6 cellular contexts compared by ENCODE assay signal in genomic region chr20:32196613-32197012, GRCh38. TPM values are rescaled to one million over a fixed set of nuclear protein-coding genes. Genes with fewer than 3 reads are reported as not detected.
DNase-seq lines count a peak whose midpoint lies in the region; ATAC-seq, FAIRE-seq and TF ChIP-seq lines count a peak whose summit lies in the region.
"Not testable (repeated sequence)": the region's sequence is repeated elsewhere in the genome, so short reads cannot be mapped to it uniquely, and the experiment has no call there.

No MANE protein-coding gene starts in this region.

- H3K18ac ChIP-seq in H1 (ENCODE audit: extremely low read depth, low read length): not testable (repeated sequence)

- H3K14ac ChIP-seq in H1 (ENCODE audit: insufficient read length): not testable (repeated sequence)

- H3K4me1 Mint-ChIP-seq in activated T-cell treated with anti-CD3 and anti-CD28 coated beads, Interleukin-2, amount 50 U/mL, for 24 hours (ENCODE audit: low read depth): peaks cover 90% of the 10 kb centered on the region
- H3K4me1 Mint-ChIP-seq in stimulated activated effector memory CD8-positive, alpha-beta T cell treated with anti-CD3 and anti-CD28 coated beads, Interleukin-12 subunit alpha, Interleukin-12 subunit beta, amount 100 ng/mL, for 72 hours: peaks cover 64% of the 10 kb centered on the region

- not testable (repeated sequence) for DNase-seq in activated T-cell treated with anti-CD3 and anti-CD28 coated beads, Interleukin-2, amount 50 U/mL, for 24 hours; H1 (ENCODE audit: low read depth in 1 of 2, low spot score in 2 of 2); stimulated activated effector memory CD8-positive, alpha-beta T cell treated with anti-CD3 and anti-CD28 coated beads, Interleukin-12 subunit alpha, Interleukin-12 subunit beta, amount 100 ng/mL, for 72 hours (ENCODE audit: low spot score in 2 of 2); urothelium cell line (ENCODE audit: low spot score)
- peak; percentile 28 for DNase-seq in activated effector memory CD4-positive, alpha-beta T cell treated with anti-CD3 and anti-CD28 coated beads, Interleukin-2, amount 50 U/mL, for 16 hours

- not testable (repeated sequence) for H3K4me1 ChIP-seq in H1 (replicated peaks in 1 of 4; ENCODE audit: control insufficient read depth in 3 of 4, insufficient read depth in 4 of 4, low read length in 3 of 4)
- H3K4me1 ChIP-seq in liver (ENCODE audit: control insufficient read depth in 4 of 4, insufficient read depth in 4 of 4, low read length in 3 of 4): peaks cover 5 to 22% (median 13%) of the 10 kb centered on the region in 4 donors

- H3K56ac ChIP-seq in H1 (replicated peaks; ENCODE audit: insufficient read length, low read depth, low read length): not testable (repeated sequence)

- not testable (repeated sequence) for H3K4me2 ChIP-seq in H1 (ENCODE audit: insufficient read depth in 1 of 2, low read depth in 2 of 2, low read length in 2 of 2)

- H4K20me1 ChIP-seq in H1 (replicated peaks in 1 of 2; ENCODE audit: control insufficient read depth in 1 of 2, insufficient read depth in 2 of 2, low read length in 2 of 2): peaks cover 14 to 18% of the 10 kb centered on the region in 2 experiments

- peaks cover 99% of the 10 kb centered on the region for H3K36me3 Mint-ChIP-seq in activated T-cell treated with anti-CD3 and anti-CD28 coated beads, Interleukin-2, amount 50 U/mL, for 24 hours (ENCODE audit: low read depth)
- peaks cover 100% of the 10 kb centered on the region for H3K36me3 Mint-ChIP-seq in stimulated activated effector memory CD8-positive, alpha-beta T cell treated with anti-CD3 and anti-CD28 coated beads, Interleukin-12 subunit alpha, Interleukin-12 subunit beta, amount 100 ng/mL, for 72 hours

- not testable (repeated sequence) for TF ChIP-seq CTCF in H1 (IDR thresholded peaks at IDR 0.05; ENCODE audit: control extremely low read depth in 1 of 3, insufficient read depth in 1 of 3, low read depth in 1 of 3, low read length in 3 of 3); liver (IDR thresholded peaks at IDR 0.05; ENCODE audit: low read depth, low read length, missing input control)

- H3K4ac ChIP-seq in H1 (replicated peaks; ENCODE audit: insufficient read length, low read depth, low read length): not testable (repeated sequence)

- not testable (repeated sequence) for H2AFZ ChIP-seq in H1 (ENCODE audit: low read length)

- not testable (repeated sequence) for H3K27ac ChIP-seq in H1 (ENCODE audit: low read depth, low read length)
- H3K27ac ChIP-seq in liver (ENCODE audit: low read depth in 1 of 2, low read length in 2 of 2): peak overlapping the region; percentile 75 to 78

- not testable (repeated sequence) for H2BK20ac ChIP-seq in H1 (ENCODE audit: low read length)

- H3K27me3 Mint-ChIP-seq in activated T-cell treated with anti-CD3 and anti-CD28 coated beads, Interleukin-2, amount 50 U/mL, for 24 hours: not testable (repeated sequence)

- H2AK5ac ChIP-seq in H1 (ENCODE audit: low read depth, low read length): not testable (repeated sequence)

- not testable (repeated sequence) for TF ChIP-seq RAD21 in H1 (IDR thresholded peaks at IDR 0.05 in 1 of 2, conservative IDR thresholded peaks at IDR 0.05 in 1 of 2; ENCODE audit: low read depth in 2 of 2, low read length in 2 of 2); liver (IDR thresholded peaks at IDR 0.05)

- peak overlapping the region; percentile 82 for H3K27ac Mint-ChIP-seq in activated T-cell treated with anti-CD3 and anti-CD28 coated beads, Interleukin-2, amount 50 U/mL, for 24 hours
- peak overlapping the region; percentile 69 for H3K27ac Mint-ChIP-seq in stimulated activated effector memory CD8-positive, alpha-beta T cell treated with anti-CD3 and anti-CD28 coated beads, Interleukin-12 subunit alpha, Interleukin-12 subunit beta, amount 100 ng/mL, for 72 hours

- H3K23me2 ChIP-seq in H1 (ENCODE audit: low read depth, low read length): not testable (repeated sequence)

- WGBS in H1 (ENCODE audit: extremely low coverage in 1 of 2, insufficient coverage in 1 of 2, insufficient read length in 1 of 2, insufficient replicate concordance in 2 of 2, low coverage in 1 of 2, low lambda C conversion rate in 2 of 2, missing lambda C conversion rate in 1 of 2), 2 experiments: 88% methylated on average over 9 of the region's 11 CpGs; no CpG with 5 or more reads in 1 of the 2 experiments
- 92% methylated on average over 11 of the region's 11 CpGs for WGBS in liver

- not testable (repeated sequence) for FAIRE-seq in H1 (lab: Jason Lieb, UNC)
- FAIRE-seq in urothelium cell line (lab: Jason Lieb, UNC): peak; percentile 50

- not testable (repeated sequence) for H3K4me3 Mint-ChIP-seq in activated T-cell treated with anti-CD3 and anti-CD28 coated beads, Interleukin-2, amount 50 U/mL, for 24 hours; stimulated activated effector memory CD8-positive, alpha-beta T cell treated with anti-CD3 and anti-CD28 coated beads, Interleukin-12 subunit alpha, Interleukin-12 subunit beta, amount 100 ng/mL, for 72 hours

- TF ChIP-seq POLR2A in H1 (IDR thresholded peaks at IDR 0.05; ENCODE audit: control extremely low read depth in 1 of 2, low read depth in 2 of 2, low read length in 2 of 2): not testable (repeated sequence)

- not testable (repeated sequence) for H4K91ac ChIP-seq in H1 (replicated peaks; ENCODE audit: insufficient read length, low read length)

- H3K36me3 ChIP-seq in H1 (ENCODE audit: control insufficient read depth in 2 of 4, insufficient read depth in 4 of 4, low read length in 3 of 4) (peaks cover 48 to 63% (median 53%) of the 10 kb centered on the region in 4 experiments), liver (ENCODE audit: control insufficient read depth in 4 of 4, insufficient read depth in 3 of 4, low read depth in 1 of 4, low read length in 3 of 4) (peaks cover 5 to 28% (median 13%) of the 10 kb centered on the region in 4 donors)

- H3K9me3 ChIP-seq in H1 (ENCODE audit: insufficient read depth in 2 of 2, low read depth in 1 of 2, low read length in 1 of 2); liver (ENCODE audit: control insufficient read depth in 4 of 4, low read length in 3 of 4): not testable (repeated sequence)

- H3K23ac ChIP-seq in H1 (ENCODE audit: insufficient read length): not testable (repeated sequence)

- POLR2A ChIA-PET in H1 (lab: Charles Lee; ENCODE audit: partially characterized antibody): interaction anchor here (1.5 kb wide), 2 partner anchors 9 to 10 kb away, joined by 3 to 6 read pairs; partner anchors contain the start of gene PLAGL2

- H2BK12ac ChIP-seq in H1 (ENCODE audit: low read depth, low read length): 0 out of 2 replicates have a peak overlapping the region, but pooled peaks have one; percentile 39

- H3K9ac ChIP-seq in H1 (replicated peaks in 1 of 4; ENCODE audit: extremely low read depth in 1 of 4, low read depth in 3 of 4, low read length in 3 of 4); liver (ENCODE audit: low read depth in 1 of 2, low read length in 2 of 2): not testable (repeated sequence)

- CTCF ChIA-PET in H1 (lab: Charles Lee; ENCODE audit: partially characterized antibody): not testable (repeated sequence)

- not testable (repeated sequence) for H3K79me1 ChIP-seq in H1 (ENCODE audit: low read depth, low read length)

- H4K5ac ChIP-seq in H1 (ENCODE audit: insufficient read length, low read depth, low read length): not testable (repeated sequence)

- H3K79me2 ChIP-seq in H1 (ENCODE audit: control insufficient read depth in 1 of 2, insufficient read depth in 2 of 2, low read length in 2 of 2): peaks cover 0 to 20% of the 10 kb centered on the region in 2 experiments; a peak in 3 of 4 replicates

- H2BK5ac ChIP-seq in H1 (ENCODE audit: low read depth, low read length): not testable (repeated sequence)

- H3K27me3 ChIP-seq in H1 (replicated peaks in 1 of 4; ENCODE audit: control insufficient read depth in 3 of 4, extremely low read depth in 1 of 4, insufficient read depth in 3 of 4, low read length in 3 of 4); liver (ENCODE audit: control insufficient read depth in 4 of 4, insufficient read depth in 4 of 4, low read length in 3 of 4): not testable (repeated sequence)

- TF ChIP-seq EP300 in H1 (IDR thresholded peaks at IDR 0.05; ENCODE audit: borderline replicate concordance in 1 of 2, low read depth in 2 of 2, low read length in 2 of 2): not testable (repeated sequence)

- H3K4me3 ChIP-seq in H1 (ENCODE audit: extremely low read depth in 1 of 4, insufficient read depth in 2 of 4, low read depth in 3 of 4, low read length in 4 of 4); liver (ENCODE audit: low read depth in 1 of 3, low read length in 3 of 3): not testable (repeated sequence)

- not testable (repeated sequence) for H2BK120ac ChIP-seq in H1 (replicated peaks; ENCODE audit: low read depth, low read length)

- not testable (repeated sequence) for H4K8ac ChIP-seq in H1 (ENCODE audit: extremely low read depth, insufficient read depth, low read length)

- H2BK15ac ChIP-seq in H1 (ENCODE audit: low read length): not testable (repeated sequence)

- ATAC-seq in stimulated activated effector memory CD8-positive, alpha-beta T cell treated with anti-CD3 and anti-CD28 coated beads, Interleukin-12 subunit alpha, Interleukin-12 subunit beta, amount 100 ng/mL, for 72 hours: not testable (repeated sequence)

- not testable (repeated sequence) for H3K9me3 Mint-ChIP-seq in activated T-cell treated with anti-CD3 and anti-CD28 coated beads, Interleukin-2, amount 50 U/mL, for 24 hours; stimulated activated effector memory CD8-positive, alpha-beta T cell treated with anti-CD3 and anti-CD28 coated beads, Interleukin-12 subunit alpha, Interleukin-12 subunit beta, amount 100 ng/mL, for 72 hours

RNA-seq across cellular contexts. Expression of gene PLAGL2, which starts 10.9 kb away (rescaled TPM):
- total RNA-seq in H1 (2021; fragmentation: NEBNext Ultra II Directional; extraction: Animal tissue kit (Norgen Biotek cat#: 25700)): 25.4 and 26.1 TPM in 2 replicates
- 20.6 and 26.7 TPM in 2 replicates for polyA plus RNA-seq in H1 (2011; rRNA removed)
- 13.6 TPM for polyA plus RNA-seq in H1 (2011; cell fraction: cytosol; rRNA removed)
- polyA plus RNA-seq in H1 (2011; cell fraction: nucleus; rRNA removed): 16.7 TPM
- 23.8 to 28.5 TPM (median 26.4 TPM) in 4 replicates for polyA plus RNA-seq in H1 (2012, experiment 1 of 2)
- polyA plus RNA-seq in H1 (2012, experiment 2 of 2): 20.3 TPM
- 19.4 TPM for polyA plus RNA-seq in H1 (2013, experiment 1 of 2)
- polyA plus RNA-seq in H1 (2013, experiment 2 of 2): 19.7 TPM
- 26.9 and 28.7 TPM in 2 replicates for polyA minus RNA-seq in H1 (2011; rRNA and poly(A)+ RNA removed)
- polyA minus RNA-seq in H1 (2011; cell fraction: cytosol; rRNA and poly(A)+ RNA removed): 20.6 TPM
- 18.4 TPM for polyA minus RNA-seq in H1 (2011; cell fraction: nucleus; rRNA and poly(A)+ RNA removed)
- 1 to 10 TPM; 1.8 to 7.2 TPM for total RNA-seq in liver
- 1 to 10 TPM; 1.3 to 1.5 TPM for polyA plus RNA-seq in liver

RNA-seq across cellular contexts. Expression of gene POFUT1, which starts 11.1 kb away (rescaled TPM):
- 24.4 and 24.5 TPM in 2 replicates for total RNA-seq in H1 (2021; fragmentation: NEBNext Ultra II Directional; extraction: Animal tissue kit (Norgen Biotek cat#: 25700))
- 19.4 and 23.5 TPM in 2 replicates for polyA plus RNA-seq in H1 (2011; rRNA removed)
- 23.1 TPM for polyA plus RNA-seq in H1 (2011; cell fraction: cytosol; rRNA removed)
- 27.9 TPM for polyA plus RNA-seq in H1 (2011; cell fraction: nucleus; rRNA removed)
- polyA plus RNA-seq in H1 (2012, experiment 1 of 2): 19.9 to 22.6 TPM (median 21.3 TPM) in 4 replicates
- 21.9 TPM for polyA plus RNA-seq in H1 (2012, experiment 2 of 2)
- 27.9 TPM for polyA plus RNA-seq in H1 (2013, experiment 1 of 2)
- 31.3 TPM for polyA plus RNA-seq in H1 (2013, experiment 2 of 2)
- 30.4 and 33.9 TPM in 2 replicates for polyA minus RNA-seq in H1 (2011; rRNA and poly(A)+ RNA removed)
- 22.5 TPM for polyA minus RNA-seq in H1 (2011; cell fraction: cytosol; rRNA and poly(A)+ RNA removed)
- polyA minus RNA-seq in H1 (2011; cell fraction: nucleus; rRNA and poly(A)+ RNA removed): 26.9 TPM
- total RNA-seq in liver: 10 to 100 TPM; 25.7 to 43.3 TPM
- polyA plus RNA-seq in liver: 10 to 100 TPM; 14.6 to 23.8 TPM
